Comparison of ENCODE assay signal across 8 cellular contexts in the genomic region with DNA sequence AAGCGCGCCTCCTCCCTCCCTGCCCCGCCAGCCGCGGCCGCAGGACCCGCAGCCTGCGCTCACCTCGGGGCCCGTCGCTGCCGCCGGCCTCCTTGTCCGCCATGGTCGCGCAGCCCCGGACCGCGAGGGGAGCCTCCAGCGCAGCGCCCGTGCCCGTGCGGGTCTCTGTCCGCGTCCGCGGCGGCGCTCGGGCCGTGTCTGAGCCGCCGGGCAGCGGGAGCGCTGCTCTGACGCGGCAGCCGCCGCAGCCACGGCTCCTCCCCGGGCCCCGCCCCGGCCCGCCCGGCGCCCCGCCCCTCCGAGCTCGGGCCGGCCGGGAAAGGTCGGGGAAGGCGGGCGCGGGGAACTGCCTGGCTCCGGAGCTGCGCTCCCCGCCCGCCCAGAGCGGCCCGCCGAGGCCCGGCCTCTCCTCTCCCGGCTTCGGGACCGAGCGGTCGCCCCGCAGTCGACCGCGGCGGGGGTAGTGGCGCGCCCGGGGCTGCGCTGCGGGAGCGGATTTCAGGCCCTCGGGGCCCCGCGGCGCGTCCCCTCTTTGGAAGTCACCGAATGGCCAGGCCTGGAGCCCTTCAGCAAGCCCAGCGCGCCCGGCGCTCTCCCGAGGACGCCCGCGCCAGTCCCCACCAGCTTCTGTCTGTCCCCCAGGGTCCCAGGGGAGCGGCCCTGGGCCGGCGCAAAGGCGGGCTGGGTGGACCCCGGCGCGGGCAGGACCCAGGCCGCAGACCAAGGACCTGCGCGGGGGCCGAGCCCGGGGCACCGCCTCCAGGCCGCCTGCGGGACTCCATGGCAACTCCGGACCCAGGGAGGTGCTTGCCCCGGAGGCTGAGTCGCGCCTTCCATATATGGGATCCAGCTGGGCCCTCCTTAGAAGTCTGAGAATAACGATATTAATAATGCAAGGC. TPM values are rescaled to one million over a fixed set of nuclear protein-coding genes. Genes with fewer than 3 reads are reported as not detected.
A peak's percentile ranks its signal among the peaks of the same experiment; 100 is the strongest.
DNase-seq lines count a peak whose midpoint lies in the region; ATAC-seq and TF ChIP-seq lines count a peak whose summit lies in the region.

A gene with protein sequence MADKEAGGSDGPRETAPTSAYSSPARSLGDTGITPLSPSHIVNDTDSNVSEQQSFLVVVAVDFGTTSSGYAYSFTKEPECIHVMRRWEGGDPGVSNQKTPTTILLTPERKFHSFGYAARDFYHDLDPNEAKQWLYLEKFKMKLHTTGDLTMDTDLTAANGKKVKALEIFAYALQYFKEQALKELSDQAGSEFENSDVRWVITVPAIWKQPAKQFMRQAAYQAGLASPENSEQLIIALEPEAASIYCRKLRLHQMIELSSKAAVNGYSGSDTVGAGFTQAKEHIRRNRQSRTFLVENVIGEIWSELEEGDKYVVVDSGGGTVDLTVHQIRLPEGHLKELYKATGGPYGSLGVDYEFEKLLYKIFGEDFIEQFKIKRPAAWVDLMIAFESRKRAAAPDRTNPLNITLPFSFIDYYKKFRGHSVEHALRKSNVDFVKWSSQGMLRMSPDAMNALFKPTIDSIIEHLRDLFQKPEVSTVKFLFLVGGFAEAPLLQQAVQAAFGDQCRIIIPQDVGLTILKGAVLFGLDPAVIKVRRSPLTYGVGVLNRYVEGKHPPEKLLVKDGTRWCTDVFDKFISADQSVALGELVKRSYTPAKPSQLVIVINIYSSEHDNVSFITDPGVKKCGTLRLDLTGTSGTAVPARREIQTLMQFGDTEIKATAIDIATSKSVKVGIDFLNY (minus strand): TSS at position 200 of the 899 bp plus-strand sequence. CDS start 97 bp downstream, at position 103.

- no peak for TF ChIP-seq CTCF in right atrium auricular region (IDR thresholded peaks at IDR 0.05)

- H3K14ac ChIP-seq in trophoblast cell (ENCODE audit: low read length), result no peak within 1 kb of the TSS

- H3K18ac ChIP-seq in trophoblast cell (ENCODE audit: low read length), result no peak within 1 kb of the TSS

- no peaks in the 10 kb centered on the region for H3K9me3 ChIP-seq in CD8-positive, alpha-beta memory T cell (ENCODE audit: low read length)
- no peaks in the 10 kb centered on the region for H3K9me3 ChIP-seq in SK-N-MC (ENCODE audit: low read depth, low read length)
- H3K9me3 ChIP-seq in right atrium auricular region, result no peaks in the 10 kb centered on the region
- peaks cover 7% of the 10 kb centered on the region for H3K9me3 ChIP-seq in trophoblast cell (ENCODE audit: insufficient read depth, low read depth, low read length)
- no peaks in the 10 kb centered on the region for H3K9me3 ChIP-seq in aorta (ENCODE audit: control insufficient read depth, low read length)

- no peak within 1 kb of the TSS for H3K27ac Mint-ChIP-seq in CD8-positive, alpha-beta memory T cell

- peaks cover 7% of the 10 kb centered on the region for H3K4me1 ChIP-seq in CD8-positive, alpha-beta memory T cell (ENCODE audit: insufficient read depth, low read length)
- peaks cover 0 to 13% of the 10 kb centered on the region in 2 donors for H3K4me1 ChIP-seq in right atrium auricular region
- peaks cover 6 to 8% of the 10 kb centered on the region in 2 experiments for H3K4me1 ChIP-seq in trophoblast cell (ENCODE audit: control insufficient read depth in 1 of 2, insufficient read depth in 2 of 2, low read length in 2 of 2)
- H3K4me1 ChIP-seq in aorta (ENCODE audit: control insufficient read depth in 1 of 2, insufficient read depth in 2 of 2, low read length in 2 of 2), result no peaks in the 10 kb centered on the region

- H3K36me3 Mint-ChIP-seq in CD8-positive, alpha-beta memory T cell, result peaks cover 0 to 3% (median 0%) of the 10 kb centered on the region in 3 donors

- intact Hi-C loops in aorta (cut with DNase I), result loop anchor here in 1 of 2 donors (5.0 kb wide), 1 partner anchor 45 kb away; no protein-coding TSS in a partner anchor

- no peak within 1 kb of the TSS for H2AK5ac ChIP-seq in trophoblast cell (ENCODE audit: low read length)

- H3K4me3 ChIP-seq in CD8-positive, alpha-beta memory T cell (ENCODE audit: low read length), result no peak within 1 kb of the TSS
- H3K4me3 ChIP-seq in SK-N-MC (peak within 1 kb of the TSS; percentile 74), right atrium auricular region (peak within 1 kb of the TSS; percentile 85 to 91), trophoblast cell (ENCODE audit: low read depth, low read length) (peak within 1 kb of the TSS; percentile 87), aorta (ENCODE audit: low read length in 2 of 2) (peak within 1 kb of the TSS; percentile 77 to 90)

- peak in 4 of 5 donors; percentile 5 to 25 (median 22) for DNase-seq in CD8-positive, alpha-beta memory T cell
- DNase-seq in SK-N-MC (ENCODE audit: low read depth, low spot score) (no peak), anterior cingulate cortex (lab: John Stamatoyannopoulos, UW) (peak in 53 of 58 donors; percentile 35 to 79 (median 64)), right atrium auricular region (ENCODE audit: low spot score) (peak; percentile 87), trophoblast cell (peak; percentile 58 to 74), aorta (peak; percentile 91 to 94)

- peak within 1 kb of the TSS; percentile 97 for H3K4me2 ChIP-seq in trophoblast cell (ENCODE audit: low read length)

- peak within 1 kb of the TSS; percentile 10 for H4K12ac ChIP-seq in trophoblast cell (ENCODE audit: low read depth, low read length)

- POLR2A ChIA-PET in CD8-positive, alpha-beta memory T cell (lab: Charles Lee), result no interaction called here

- peaks cover 2% of the 10 kb centered on the region for H3K79me1 ChIP-seq in trophoblast cell (ENCODE audit: low read length)

- H3K36me3 ChIP-seq in CD8-positive, alpha-beta memory T cell (ENCODE audit: insufficient read depth, low read length), result no peaks in the 10 kb centered on the region
- H3K36me3 ChIP-seq in SK-N-MC (ENCODE audit: insufficient read depth, low read length), result no peaks in the 10 kb centered on the region
- H3K36me3 ChIP-seq in right atrium auricular region, result no peaks in the 10 kb centered on the region
- no peaks in the 10 kb centered on the region for H3K36me3 ChIP-seq in trophoblast cell (ENCODE audit: control insufficient read depth in 1 of 2, insufficient read depth in 2 of 2, low read length in 2 of 2)
- H3K36me3 ChIP-seq in aorta (ENCODE audit: control insufficient read depth in 1 of 2, insufficient read depth in 2 of 2, low read length in 1 of 2), result no peaks in the 10 kb centered on the region

- H4K91ac ChIP-seq in trophoblast cell (ENCODE audit: low read depth, low read length), result no peak within 1 kb of the TSS

- H3K9ac ChIP-seq in SK-N-MC (ENCODE audit: insufficient read length), result peak within 1 kb of the TSS; percentile 55
- peak within 1 kb of the TSS; percentile 75 for H3K9ac ChIP-seq in trophoblast cell (ENCODE audit: low read length)

- H2BK12ac ChIP-seq in trophoblast cell (ENCODE audit: low read length), result no peak within 1 kb of the TSS

- H3K27me3 ChIP-seq in CD8-positive, alpha-beta memory T cell (ENCODE audit: insufficient read depth, low read length, poor library complexity, severe bottlenecking), result peaks cover 22% of the 10 kb centered on the region
- H3K27me3 ChIP-seq in right atrium auricular region, result no peaks in the 10 kb centered on the region
- peaks cover 26% of the 10 kb centered on the region for H3K27me3 ChIP-seq in trophoblast cell (ENCODE audit: insufficient read depth, low read length)
- H3K27me3 ChIP-seq in aorta (ENCODE audit: control insufficient read depth in 1 of 2, insufficient read depth in 2 of 2, low read length in 1 of 2), result no peaks in the 10 kb centered on the region

- no CpG with 5 or more reads among the region's 114 CpGs for WGBS in trophoblast cell (ENCODE audit: extremely low coverage, insufficient coverage, insufficient read length)
- 0% methylated on average over 26 to 114 of the region's 114 CpGs for WGBS in aorta, 2 donors

- peak within 1 kb of the TSS; percentile 70 for H2AFZ ChIP-seq in trophoblast cell (ENCODE audit: insufficient read depth, low read length, poor library complexity)

- no peak within 1 kb of the TSS for H3K27ac ChIP-seq in CD8-positive, alpha-beta memory T cell (ENCODE audit: low read depth, low read length)
- H3K27ac ChIP-seq in SK-N-MC, result no peak within 1 kb of the TSS
- H3K27ac ChIP-seq in right atrium auricular region, result peak within 1 kb of the TSS; percentile 92
- no peak within 1 kb of the TSS for H3K27ac ChIP-seq in trophoblast cell (ENCODE audit: low read depth, low read length)
- H3K27ac ChIP-seq in aorta (ENCODE audit: low read depth in 1 of 2, low read length in 2 of 2), result peak within 1 kb of the TSS; percentile 95 to 98

- no peak within 1 kb of the TSS for H3K23ac ChIP-seq in trophoblast cell (ENCODE audit: low read length)

- CTCF ChIA-PET in CD8-positive, alpha-beta memory T cell (lab: Charles Lee), result no interaction called here

- peaks cover 0 to 6% (median 0%) of the 10 kb centered on the region in 5 donors for H3K9me3 Mint-ChIP-seq in CD8-positive, alpha-beta memory T cell

- H3K4me3 Mint-ChIP-seq in CD8-positive, alpha-beta memory T cell, result peak within 1 kb of the TSS; percentile 3 to 72 (median 46)

- peaks cover 43 to 60% of the 10 kb centered on the region in 2 donors for H3K27me3 Mint-ChIP-seq in CD8-positive, alpha-beta memory T cell

- peak; percentile 96 for ATAC-seq in GM19397 (IDR thresholded peaks at IDR 0.05; ENCODE audit: unreplicated experiment)
- peak; percentile 92 for ATAC-seq in HG03457 (IDR thresholded peaks at IDR 0.05; ENCODE audit: unreplicated experiment)
- peak; percentile 93 for ATAC-seq in aorta (ENCODE audit: low FRiP score)

- peaks cover 0 to 7% (median 0%) of the 10 kb centered on the region in 3 donors for H3K4me1 Mint-ChIP-seq in CD8-positive, alpha-beta memory T cell

- no peak within 1 kb of the TSS for H4K8ac ChIP-seq in trophoblast cell (ENCODE audit: low read depth, low read length)

- H2BK5ac ChIP-seq in trophoblast cell (ENCODE audit: low read depth, low read length, poor library complexity), result no peak within 1 kb of the TSS

- H3K4ac ChIP-seq in trophoblast cell (ENCODE audit: low read depth, low read length), result no peak within 1 kb of the TSS

- H3K79me2 ChIP-seq in trophoblast cell (ENCODE audit: control insufficient read depth, insufficient read depth, low read length, poor library complexity), result no peaks in the 10 kb centered on the region

- H2BK120ac ChIP-seq in trophoblast cell (ENCODE audit: insufficient read depth, low read length, poor library complexity), result no peak within 1 kb of the TSS

RNA-seq across cellular contexts. Expression of the gene that starts here (rescaled TPM):
- under 1 TPM; 0.04 to 0.07 TPM for total RNA-seq in CD8-positive, alpha-beta memory T cell
- polyA plus RNA-seq in CD8-positive, alpha-beta memory T cell, result not detected
- total RNA-seq in right atrium auricular region (10 to 100 TPM; 10.1 to 11.5 TPM), aorta (10 to 100 TPM; 15.3 to 25.7 TPM)
- polyA plus RNA-seq in trophoblast cell (2013), result 0.96 and 1.3 TPM in 2 replicates
- polyA plus RNA-seq in aorta, result 1 to 10 TPM; 2.3 to 5.2 TPM

Comparison
In these comparisons a context has a peak if more than half of its experiments do, and no peak if none do; other contexts are left out.
1. RNA of the gene that starts here (total RNA-seq): 15.3 to 25.7 TPM in aorta and 10.1 to 11.5 TPM in right atrium auricular region; 0.04 to 0.07 TPM in CD8-positive, alpha-beta memory T cell; every median in the first group is over 10 times any median in the second.
2. Peak in DNase-seq in CD8-positive, alpha-beta memory T cell; RNA of the gene not detected or under 1 TPM.
3. H3K27ac ChIP-seq: peak in right atrium auricular region (2 of 2) and aorta (2 of 2); none in CD8-positive, alpha-beta memory T cell (single experiment), SK-N-MC (single experiment) and trophoblast cell (single experiment).
4. Peak in every context shown above with its lines, with median percentiles within 50 percentile points of each other: ATAC-seq.